In the genomic region with DNA sequence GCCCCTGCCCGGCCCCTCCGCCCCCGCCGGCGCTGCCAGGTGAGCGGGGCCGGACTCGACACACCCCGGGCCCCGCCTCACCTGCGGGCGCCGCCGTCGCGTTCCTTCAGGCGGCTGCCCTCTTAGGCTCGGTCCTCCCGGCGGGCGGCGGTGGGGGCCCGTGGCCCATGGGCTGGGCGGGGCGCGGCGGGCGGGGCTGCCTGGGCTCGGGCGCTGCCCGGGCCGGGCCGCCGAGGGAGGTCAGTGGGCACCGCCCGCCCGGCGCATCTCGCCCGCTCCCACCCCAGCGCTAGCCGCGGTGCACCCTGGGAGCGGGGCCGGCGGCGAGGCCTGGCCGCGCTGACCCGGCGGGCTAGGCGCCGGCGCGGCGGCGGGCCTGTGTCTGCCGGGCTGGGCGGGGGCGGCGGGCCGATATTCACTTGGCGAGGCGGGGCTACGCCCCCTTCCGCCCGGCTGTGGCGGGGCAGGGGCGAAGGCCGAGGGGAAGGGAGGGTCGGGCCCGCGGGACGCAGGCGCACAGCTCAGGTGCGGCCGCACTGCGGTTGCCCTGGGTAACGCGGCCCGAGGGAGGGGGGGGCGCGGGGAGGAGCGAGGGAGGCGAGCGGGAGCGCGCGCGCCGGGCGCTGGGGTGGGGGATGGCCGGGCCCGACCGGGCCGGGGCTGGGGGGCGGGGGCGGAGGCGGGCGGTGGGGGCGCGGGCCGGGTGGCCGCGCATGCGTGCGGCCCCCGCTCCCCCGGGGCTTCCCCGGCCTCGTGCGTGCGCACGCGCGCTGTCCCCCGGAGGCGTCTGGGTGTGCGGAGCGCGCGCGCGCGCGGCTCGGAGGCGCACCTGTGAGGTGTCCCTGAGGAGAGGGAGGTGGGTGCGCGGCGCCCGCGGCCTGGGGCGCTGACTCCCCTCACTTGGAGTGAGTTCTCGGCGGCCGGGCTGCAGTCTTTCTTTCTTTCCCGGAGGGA, we compare ENCODE assay signal across 8 cellular contexts.
DNase-seq lines count a peak whose midpoint lies in the region; ATAC-seq and TF ChIP-seq lines count a peak whose summit lies in the region.

A gene with protein sequence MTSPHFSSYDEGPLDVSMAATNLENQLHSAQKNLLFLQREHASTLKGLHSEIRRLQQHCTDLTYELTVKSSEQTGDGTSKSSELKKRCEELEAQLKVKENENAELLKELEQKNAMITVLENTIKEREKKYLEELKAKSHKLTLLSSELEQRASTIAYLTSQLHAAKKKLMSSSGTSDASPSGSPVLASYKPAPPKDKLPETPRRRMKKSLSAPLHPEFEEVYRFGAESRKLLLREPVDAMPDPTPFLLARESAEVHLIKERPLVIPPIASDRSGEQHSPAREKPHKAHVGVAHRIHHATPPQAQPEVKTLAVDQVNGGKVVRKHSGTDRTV (minus strand): TSS at position 384 of the 954 bp plus-strand sequence. CDS start 28,526 bp downstream, outside the sequence.
TSS of gene ZNF664 (plus strand) at position 768 of the 954 bp plus-strand sequence. CDS start 38,930 bp downstream, outside the sequence.

- peak within 1 kb of the TSS; percentile 99 for H3K4me3 Mint-ChIP-seq in nephron progenitor cell
- peak within 1 kb of the TSS; percentile 92 to 96 for H3K4me3 Mint-ChIP-seq in stimulated activated naive CD8-positive, alpha-beta T cell treated with anti-CD3 and anti-CD28 coated beads, Interleukin-15, amount 100 ng/mL, for 72 hours

- ATAC-seq in GM21825 (IDR thresholded peaks at IDR 0.05; ENCODE audit: unreplicated experiment): peak; percentile 71
- peak; percentile 91 for ATAC-seq in stimulated activated naive CD8-positive, alpha-beta T cell treated with anti-CD3 and anti-CD28 coated beads, Interleukin-15, amount 100 ng/mL, for 72 hours

- H3K9me3 Mint-ChIP-seq in nephron progenitor cell: no peaks in the 10 kb centered on the region
- H3K9me3 Mint-ChIP-seq in stimulated activated naive CD8-positive, alpha-beta T cell treated with anti-CD3 and anti-CD28 coated beads, Interleukin-15, amount 100 ng/mL, for 72 hours: no peaks in the 10 kb centered on the region

- H3K4me1 Mint-ChIP-seq in nephron progenitor cell: peaks cover 70% of the 10 kb centered on the region
- peaks cover 39% of the 10 kb centered on the region for H3K4me1 Mint-ChIP-seq in stimulated activated naive CD8-positive, alpha-beta T cell treated with anti-CD3 and anti-CD28 coated beads, Interleukin-15, amount 100 ng/mL, for 72 hours

- TF ChIP-seq CTCF in fibroblast of pulmonary artery (IDR thresholded peaks at IDR 0.05; ENCODE audit: low read length, missing control alignments) (no peak), nephron progenitor cell (IDR thresholded peaks at IDR 0.05) (no peak)

- DNase-seq in EH (ENCODE audit: low read depth) (peak; percentile 91), Kasumi-1 (lab: John Stamatoyannopoulos, UW) (peak; percentile 65 to 79), RKO (ENCODE audit: low spot score) (peak; percentile 89), fibroblast of pulmonary artery (ENCODE audit: low read depth) (peak; percentile 90), nephron progenitor cell (peak; percentile 98)
- peak; percentile 95 for DNase-seq in activated T-helper 9 cell treated with anti-CD3 and anti-CD28 coated beads, Interleukin-2, amount 50 U/mL, for 16 hours (ENCODE audit: low read depth)
- DNase-seq in stimulated activated naive CD8-positive, alpha-beta T cell treated with anti-CD3 and anti-CD28 coated beads, Interleukin-15, amount 100 ng/mL, for 72 hours: peak; percentile 96 to 98

- H3K36me3 Mint-ChIP-seq in nephron progenitor cell (ENCODE audit: low read depth): peaks cover 31% of the 10 kb centered on the region

- H3K4me3 ChIP-seq in fibroblast of pulmonary artery (replicated peaks; ENCODE audit: low read depth, low read length): peak within 1 kb of the TSS; percentile 72

- H3K27me3 Mint-ChIP-seq in nephron progenitor cell (ENCODE audit: low read depth, poor library complexity): peaks cover 12% of the 10 kb centered on the region
- no peaks in the 10 kb centered on the region for H3K27me3 Mint-ChIP-seq in stimulated activated naive CD8-positive, alpha-beta T cell treated with anti-CD3 and anti-CD28 coated beads, Interleukin-15, amount 100 ng/mL, for 72 hours

- peak within 1 kb of the TSS; percentile 96 for H3K27ac Mint-ChIP-seq in nephron progenitor cell
- H3K27ac Mint-ChIP-seq in stimulated activated naive CD8-positive, alpha-beta T cell treated with anti-CD3 and anti-CD28 coated beads, Interleukin-15, amount 100 ng/mL, for 72 hours: peak within 1 kb of the TSS; percentile 89 to 95

Comparison
In these comparisons a context has a peak if more than half of its experiments do, and no peak if none do; other contexts are left out.
1. Peak in every context shown above with its lines: DNase-seq, ATAC-seq and H3K4me3 ChIP-seq.